8 cellular contexts compared by ENCODE assay signal in the genomic region with DNA sequence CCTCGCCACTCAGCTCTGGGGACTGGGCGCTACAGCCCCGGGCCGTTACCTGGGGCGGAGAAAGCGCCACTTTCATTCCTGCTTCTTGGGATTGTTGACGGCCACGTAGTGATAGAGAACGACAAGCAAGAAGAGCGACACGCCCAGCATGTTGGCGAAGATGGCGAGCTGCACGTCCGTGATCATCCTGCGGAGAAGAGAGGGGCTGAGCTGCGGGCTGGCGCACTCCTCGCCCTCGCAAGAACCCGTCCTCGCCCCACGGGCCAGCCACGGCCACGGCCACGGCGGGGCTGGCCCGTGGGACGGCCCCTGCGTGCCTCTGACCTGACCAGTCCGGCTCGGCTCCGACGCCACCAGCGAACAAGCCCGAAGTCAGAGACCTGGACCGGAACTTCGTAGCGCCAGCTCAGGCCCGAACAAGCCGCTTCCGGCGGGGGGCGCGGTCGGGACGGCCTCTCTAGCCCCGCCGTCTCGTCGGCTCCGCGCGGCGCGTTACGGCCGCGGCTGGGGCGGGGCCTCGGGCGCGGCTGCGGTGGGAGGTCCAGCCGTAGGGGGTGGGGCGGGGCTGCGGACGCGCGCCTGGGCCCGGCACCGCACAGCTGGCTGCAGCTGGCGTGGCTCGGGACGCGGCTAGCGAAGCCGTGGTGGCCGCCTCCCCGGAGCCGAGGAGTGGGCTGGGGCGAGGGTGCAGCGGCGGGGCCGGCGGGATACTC. TPM values are rescaled to one million over a fixed set of nuclear protein-coding genes. Genes with fewer than 3 reads are reported as not detected.
DNase-seq lines count a peak whose midpoint lies in the region; ATAC-seq and TF ChIP-seq lines count a peak whose summit lies in the region.

A gene (minus strand): TSS at position 378 of the 713 bp plus-strand sequence.

- H3K9me3 Mint-ChIP-seq in chondrocyte (ENCODE audit: low read depth), result no peaks in the 10 kb centered on the region

- peaks cover 70% of the 10 kb centered on the region for H3K4me1 Mint-ChIP-seq in chondrocyte (ENCODE audit: low read depth)

- peaks cover 13% of the 10 kb centered on the region for H3K36me3 Mint-ChIP-seq in chondrocyte (ENCODE audit: low read depth)

- H3K4me3 Mint-ChIP-seq in chondrocyte (ENCODE audit: unreplicated experiment), result peak within 1 kb of the TSS; percentile 96

- peak within 1 kb of the TSS; percentile 94 for H3K27ac Mint-ChIP-seq in chondrocyte (ENCODE audit: unreplicated experiment)

- DNase-seq in AG20443 (ENCODE audit: low spot score) (peak; percentile 97), NCI-H510A (lab: John Stamatoyannopoulos, UW) (peak; percentile 93), chondrocyte (ENCODE audit: low spot score) (peak; percentile 97), kidney tubule cell (ENCODE audit: low spot score) (peak; percentile 93)
- DNase-seq in activated CD4-positive, alpha-beta T cell treated with anti-CD3 and anti-CD28 coated beads for 24 hours (ENCODE audit: low read depth in 2 of 2), result peak; percentile 84 to 85
- peak; percentile 68 to 90 (median 80) for DNase-seq in stimulated activated CD4-positive, alpha-beta T cell treated with anti-CD3 and anti-CD28 coated beads, Interleukin-1b, Interleukin-23, amount 100 ng/mL, for 24 hours (ENCODE audit: low read depth in 4 of 4, low spot score in 1 of 4)

- H3K27me3 Mint-ChIP-seq in chondrocyte (ENCODE audit: low read depth), result no peaks in the 10 kb centered on the region

- TF ChIP-seq CTCF in chondrocyte (IDR thresholded peaks at IDR 0.05), result peak; percentile 18

- ATAC-seq in GM19043 (IDR thresholded peaks at IDR 0.05; ENCODE audit: low read depth, unreplicated experiment), result peak; percentile 78
- peak; percentile 89 for ATAC-seq in HG03354 (IDR thresholded peaks at IDR 0.05; ENCODE audit: poor library complexity, severe bottlenecking, unreplicated experiment)

RNA-seq across cellular contexts. Expression of the gene that starts here (rescaled TPM):
- total RNA-seq in chondrocyte, result 473 to 494 TPM (median 478 TPM) in 3 replicates

Comparison
In these comparisons a context has a peak if more than half of its experiments do, and no peak if none do; other contexts are left out.
1. Peak in every context shown above with its lines: DNase-seq and ATAC-seq.